10 cellular contexts compared by ENCODE assay signal in the genomic region with DNA sequence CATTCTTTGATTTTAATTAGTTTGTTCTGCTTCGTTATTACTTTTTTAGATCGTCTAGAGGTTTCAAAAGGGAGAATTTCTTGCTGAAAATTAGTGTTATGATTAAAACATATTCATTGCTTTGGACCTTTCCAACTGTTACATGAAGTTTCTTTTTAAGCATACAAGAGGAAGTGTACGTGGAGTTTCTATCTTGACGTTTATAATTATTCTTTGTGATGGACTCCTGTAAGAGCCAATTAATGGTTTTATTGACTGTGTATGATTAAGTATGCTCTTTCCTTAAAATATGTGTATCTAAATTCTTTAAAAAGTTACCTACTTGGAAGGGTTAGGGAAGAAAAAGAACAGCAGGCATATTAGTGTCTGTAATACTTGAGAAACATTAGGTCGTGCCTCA. TPM values are rescaled to one million over a fixed set of nuclear protein-coding genes. Genes with fewer than 3 reads are reported as not detected.
DNase-seq lines count a peak whose midpoint lies in the region; ATAC-seq, FAIRE-seq and TF ChIP-seq lines count a peak whose summit lies in the region.
"Had no signal": no experiment of that assay in that cellular context is flagged by ENCODE, and none has a peak within 500 bp of the region (broad histone marks: within the 10 kb centered on the region; RNA-seq: fewer than 3 reads in every experiment).

No MANE protein-coding gene starts in this region.

- H3K36me3 ChIP-seq in K562 (ENCODE audit: control insufficient read depth, insufficient read depth, low read length), result peaks cover 47% of the 10 kb centered on the region
- peaks cover 0 to 1% of the 10 kb centered on the region in 2 donors for H3K36me3 ChIP-seq in mucosa of rectum (ENCODE audit: control insufficient read depth in 2 of 2, insufficient read depth in 2 of 2, low read length in 2 of 2)
- H3K36me3 ChIP-seq in tibial nerve, result no peaks in the 10 kb centered on the region

- ATAC-seq in K562, result no peak; the same call in 2 of the 3 replicates

- POLR2A ChIA-PET in K562 (lab: Yijun Ruan, JAX), result interaction anchor here (0.7 to 3.8 kb wide), 9 partner anchors 8 to 51 kb away, joined by 3 to 16 read pairs (median 3); partner anchors contain the start of gene SPEN
- POLR2A ChIA-PET in HEK293T (lab: Yijun Ruan, JAX), result interaction anchor here (1.7 to 2.5 kb wide), 2 partner anchors 43 to 52 kb away, joined by 3 to 14 read pairs; no protein-coding TSS in a partner anchor

- no peak overlapping the region for H2AFZ ChIP-seq in K562 (ENCODE audit: low read depth, low read length)

- in situ Hi-C loops in K562 (cut with MboI), result no loop called here

- H3K27ac Mint-ChIP-seq in activated naive CD4-positive, alpha-beta T cell treated with anti-CD3 and anti-CD28 coated beads for 36 hours, result peak overlapping the region; percentile 40
- H3K27ac Mint-ChIP-seq in activated naive CD4-positive, alpha-beta T cell treated with anti-CD3 and anti-CD28 coated beads, Interleukin-2, amount 10 ng/mL, durations not matched to agents 7 days and 5 days, result no peak overlapping the region
- H3K27ac Mint-ChIP-seq: T-helper 2 cell treated with Interferon-gamma antibody and Interleukin-4, amounts not matched to agents 5 μg/mL and 100 μg/mL, for 36 hours had no signal

- no peak for TF ChIP-seq RAD21 in K562 (CRISPR knock-in tag; conservative IDR thresholded peaks at IDR 0.05 in 1 of 2, IDR thresholded peaks at IDR 0.05 in 1 of 2)

- no peaks in the 10 kb centered on the region for H3K27me3 Mint-ChIP-seq in activated naive CD4-positive, alpha-beta T cell treated with anti-CD3 and anti-CD28 coated beads for 36 hours (ENCODE audit: low read depth)
- no peaks in the 10 kb centered on the region for H3K27me3 Mint-ChIP-seq in activated naive CD4-positive, alpha-beta T cell treated with anti-CD3 and anti-CD28 coated beads, Interleukin-2, amount 10 ng/mL, durations not matched to agents 7 days and 5 days

- H3K4me3 ChIP-seq in K562 (no peak overlapping the region), mucosa of rectum (ENCODE audit: low read length in 2 of 2) (no peak overlapping the region), tibial nerve (peak overlapping the region in 1 of 4 donors; percentile 50)

- TF ChIP-seq POLR2A in K562 (conservative IDR thresholded peaks at IDR 0.05) (no peak), tibial nerve (IDR thresholded peaks at IDR 0.05) (no peak)

- H3K79me2 ChIP-seq in K562 (ENCODE audit: control insufficient read depth, insufficient read depth, low read length), result peaks cover 100% of the 10 kb centered on the region

- no TSS peak for BruUV-seq in K562 (replicated peaks; lab: Mats Ljungman, UMichigan)

- no peaks in the 10 kb centered on the region for H3K27me3 ChIP-seq in K562 (ENCODE audit: control insufficient read depth in 2 of 2, insufficient read depth in 2 of 2, low read length in 2 of 2)
- H3K27me3 ChIP-seq in mucosa of rectum (ENCODE audit: control insufficient read depth in 2 of 2, insufficient read depth in 2 of 2, low read length in 2 of 2), result no peaks in the 10 kb centered on the region
- no peaks in the 10 kb centered on the region for H3K27me3 ChIP-seq in tibial nerve

- no peak for DNase-seq in activated naive CD4-positive, alpha-beta T cell treated with anti-CD3 and anti-CD28 coated beads for 36 hours
- no peak for DNase-seq in activated naive CD4-positive, alpha-beta T cell treated with anti-CD3 and anti-CD28 coated beads, Interleukin-2, amount 10 ng/mL, durations not matched to agents 7 days and 5 days
- DNase-seq in K562 (ENCODE audit: extremely low read depth in 1 of 4, low spot score in 3 of 4) (no peak), tibial nerve (ENCODE audit: low spot score in 2 of 2) (no peak), HEK293T (ENCODE audit: extremely low spot score) (no peak), GM20000 (ENCODE audit: low spot score) (no peak)
- DNase-seq in central memory CD4-positive, alpha-beta T cell, result no peak
- DNase-seq: NCI-H1092 had no signal

- H3K4me2 ChIP-seq in K562 (ENCODE audit: insufficient read depth, low read length), result peak overlapping the region; percentile 73

- H3K9me1 ChIP-seq in K562 (ENCODE audit: control insufficient read depth, insufficient read depth, low read length), result no peaks in the 10 kb centered on the region

- H3K4me1 ChIP-seq in K562 (replicated peaks in 1 of 2; ENCODE audit: control insufficient read depth in 2 of 2, insufficient read depth in 2 of 2, low read length in 2 of 2) (peaks cover 14 to 23% of the 10 kb centered on the region in 2 experiments; a peak in 4 of 5 replicates), mucosa of rectum (ENCODE audit: control insufficient read depth in 2 of 2, insufficient read depth in 2 of 2, low read length in 2 of 2) (peaks cover 11 to 22% of the 10 kb centered on the region in 2 donors), tibial nerve (peaks cover 0 to 84% (median 25%) of the 10 kb centered on the region in 4 donors)

- no peak for TF ChIP-seq EP300 in K562 (IDR thresholded peaks at IDR 0.05; ENCODE audit: low read length)
- TF ChIP-seq EP300 in tibial nerve (IDR thresholded peaks at IDR 0.05), result no peak

- TF ChIP-seq CTCF in K562 (IDR thresholded peaks at IDR 0.05 in 2 of 3, conservative IDR thresholded peaks at IDR 0.05 in 1 of 3; ENCODE audit: insufficient read depth in 2 of 3, low read depth in 1 of 3, low read length in 3 of 3), result no peak
- TF ChIP-seq CTCF in tibial nerve (IDR thresholded peaks at IDR 0.05), result no peak
- no peak for TF ChIP-seq CTCF in GM20000 (IDR thresholded peaks at IDR 0.05; ENCODE audit: extremely low read depth, missing control alignments)

- intact Hi-C loops in activated naive CD4-positive, alpha-beta T cell treated with anti-CD3 and anti-CD28 coated beads for 36 hours (cut with micrococcal nuclease), result no loop called here
- intact Hi-C loops in K562 (cut with micrococcal nuclease), result loop anchor here (5.0 kb wide), 2 partner anchors 53 to 67 kb away; no protein-coding TSS in a partner anchor

- FAIRE-seq in K562 (lab: Jason Lieb, UNC), result no peak

- peaks cover 57% of the 10 kb centered on the region for H3K4me1 Mint-ChIP-seq in activated naive CD4-positive, alpha-beta T cell treated with anti-CD3 and anti-CD28 coated beads for 36 hours (ENCODE audit: low read depth)
- H3K4me1 Mint-ChIP-seq in activated naive CD4-positive, alpha-beta T cell treated with anti-CD3 and anti-CD28 coated beads, Interleukin-2, amount 10 ng/mL, durations not matched to agents 7 days and 5 days, result peaks cover 40% of the 10 kb centered on the region

- CTCF ChIA-PET in activated naive CD4-positive, alpha-beta T cell treated with anti-CD3 and anti-CD28 coated beads for 36 hours (lab: Charles Lee), result no interaction called here
- CTCF ChIA-PET in activated naive CD4-positive, alpha-beta T cell treated with anti-CD3 and anti-CD28 coated beads, Interleukin-2, amount 10 ng/mL, durations not matched to agents 7 days and 5 days (lab: Charles Lee), result no interaction called here
- CTCF ChIA-PET in K562 (lab: Yijun Ruan, JAX; ENCODE audit: low intra/inter-chr PET ratio), result no interaction called here
- CTCF ChIA-PET in HEK293T (lab: Yijun Ruan, JAX), result interaction anchor here (0.7 to 2.6 kb wide), 2 partner anchors 8 to 16 kb away, joined by 3 to 11 read pairs; no protein-coding TSS in a partner anchor

- peak overlapping the region; percentile 85 for H3K27ac ChIP-seq in K562 (ENCODE audit: extremely low read depth, low read depth, low read length)
- peak overlapping the region; percentile 82 to 93 for H3K27ac ChIP-seq in mucosa of rectum (ENCODE audit: low read depth in 2 of 2, low read length in 2 of 2)
- peak overlapping the region; percentile 79 to 93 (median 86) for H3K27ac ChIP-seq in tibial nerve

- no peak overlapping the region for H3K4me3 Mint-ChIP-seq in activated naive CD4-positive, alpha-beta T cell treated with anti-CD3 and anti-CD28 coated beads for 36 hours
- H3K4me3 Mint-ChIP-seq in activated naive CD4-positive, alpha-beta T cell treated with anti-CD3 and anti-CD28 coated beads, Interleukin-2, amount 10 ng/mL, durations not matched to agents 7 days and 5 days, result no peak overlapping the region

- H3K9ac ChIP-seq in K562 (ENCODE audit: insufficient read depth in 1 of 2, low read depth in 2 of 2, low read length in 2 of 2), result peak overlapping the region in 1 of 2 experiments; percentile 74; a peak in 2 of 4 replicates
- H3K9ac ChIP-seq in mucosa of rectum (ENCODE audit: low read depth in 1 of 2, low read length in 2 of 2), result peak overlapping the region in 1 of 2 donors; percentile 66

- H3K9me3 ChIP-seq in K562 (replicated peaks; ENCODE audit: control insufficient read depth, insufficient read depth, low read depth, low read length) (no peaks in the 10 kb centered on the region), mucosa of rectum (ENCODE audit: control insufficient read depth in 2 of 2, low read length in 2 of 2) (no peaks in the 10 kb centered on the region), tibial nerve (no peaks in the 10 kb centered on the region)

- 45% methylated on average over 5 of the region's 5 CpGs for WGBS in K562 (ENCODE audit: insufficient coverage, low coverage, missing lambda C conversion rate)
- WGBS in tibial nerve, 2 donors, result 23 to 26% methylated on average over 5 of the region's 5 CpGs

- H3K36me3 Mint-ChIP-seq in activated naive CD4-positive, alpha-beta T cell treated with anti-CD3 and anti-CD28 coated beads for 36 hours (ENCODE audit: low read depth), result peaks cover 15% of the 10 kb centered on the region
- peaks cover 25% of the 10 kb centered on the region for H3K36me3 Mint-ChIP-seq in activated naive CD4-positive, alpha-beta T cell treated with anti-CD3 and anti-CD28 coated beads, Interleukin-2, amount 10 ng/mL, durations not matched to agents 7 days and 5 days

- H3K9me3 Mint-ChIP-seq in activated naive CD4-positive, alpha-beta T cell treated with anti-CD3 and anti-CD28 coated beads for 36 hours, result no peaks in the 10 kb centered on the region
- no peaks in the 10 kb centered on the region for H3K9me3 Mint-ChIP-seq in activated naive CD4-positive, alpha-beta T cell treated with anti-CD3 and anti-CD28 coated beads, Interleukin-2, amount 10 ng/mL, durations not matched to agents 7 days and 5 days
- H3K9me3 Mint-ChIP-seq: T-helper 2 cell treated with Interferon-gamma antibody and Interleukin-4, amounts not matched to agents 5 μg/mL and 100 μg/mL, for 36 hours had no signal

- H4K20me1 ChIP-seq in K562 (replicated peaks; ENCODE audit: control insufficient read depth, insufficient read depth, low read length), result peaks cover 7% of the 10 kb centered on the region; the same call in 1 of the 2 replicates

RNA-seq across cellular contexts. Expression of gene SPEN, which starts 37.8 kb away (rescaled TPM):
- total RNA-seq in activated naive CD4-positive, alpha-beta T cell treated with anti-CD3 and anti-CD28 coated beads for 36 hours, result 10 to 100 TPM; 30.7 to 33.7 TPM
- total RNA-seq in K562 (2011; cell fraction: chromatin; rRNA removed; ENCODE audit: low replicate concordance), result 154 and 372 TPM in 2 replicates
- total RNA-seq in K562 (2011; cell fraction: nucleolus; rRNA removed), result 64.2 and 82.1 TPM in 2 replicates
- 125 and 165 TPM in 2 replicates for total RNA-seq in K562 (2011; cell fraction: nucleoplasm; rRNA removed)
- total RNA-seq in K562 (2014; rRNA removed) (27.2 and 27.8 TPM in 2 replicates), K562 (2014; rRNA removed; fragmentation: Illumina TruSeq; extraction: Trizol) (29.9 and 36.1 TPM in 2 replicates), K562 (2015; rRNA removed; fragmentation: Illumina TruSeq; extraction: Trizol) (24.5 and 29.1 TPM in 2 replicates), K562 (2021) (72.1 and 80.2 TPM in 2 replicates), tibial nerve (10 to 100 TPM; 67.9 to 87.0 (median 77.8) TPM)
- polyA plus RNA-seq in K562 (2011; rRNA removed) (11.9 and 16.4 TPM in 2 replicates), K562 (2014; fragmentation: Illumina TruSeq; extraction: Trizol) (87.5 and 87.6 TPM in 2 replicates), K562 (2014; fragmentation: Nextera tagmentation; extraction: Ambion mirVana) (10 to 100 TPM in 1 of 2 experiments, 1 to 10 TPM in 1; 5.7 to 13.1 TPM), K562 (2014; rRNA removed) (31.9 and 34.6 TPM in 2 replicates)
- 9.5 and 13.0 TPM in 2 replicates for polyA plus RNA-seq in K562 (2011; cell fraction: cytosol; rRNA removed)
- polyA plus RNA-seq in K562 (2011; cell fraction: nucleus; rRNA removed), result 46.3 and 63.2 TPM in 2 replicates
- 54.0 and 72.6 TPM in 2 replicates for polyA plus RNA-seq in K562 (2012)
- 52.8 and 75.1 TPM in 2 replicates for polyA minus RNA-seq in K562 (2011; rRNA and poly(A)+ RNA removed)
- 38.6 and 44.5 TPM in 2 replicates for polyA minus RNA-seq in K562 (2011; cell fraction: cytosol; rRNA and poly(A)+ RNA removed)
- polyA minus RNA-seq in K562 (2011; cell fraction: nucleus; rRNA and poly(A)+ RNA removed), result 32.0 and 67.9 TPM in 2 replicates
